1 cellular context compared by ENCODE assay signal in the genomic region with DNA sequence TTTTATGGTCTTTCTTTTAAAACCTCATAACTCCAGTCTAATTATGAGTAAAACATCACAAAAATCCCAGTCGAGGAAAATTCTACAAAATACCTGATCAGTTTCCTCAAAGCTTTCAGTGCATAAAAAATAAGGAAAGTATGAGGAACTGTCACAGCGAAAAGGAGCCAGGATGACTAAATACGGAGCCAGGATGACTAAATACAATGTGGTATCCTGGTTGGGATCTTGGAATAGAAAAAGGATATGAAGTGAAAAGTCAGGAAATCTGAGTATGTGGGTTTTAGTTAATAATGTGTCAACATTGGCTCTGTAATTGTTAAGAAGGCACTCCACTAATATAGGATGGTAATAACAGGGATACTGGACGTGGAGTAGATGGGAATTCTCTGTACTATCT.
TF ChIP-seq lines count a peak whose summit lies in the region.

No MANE protein-coding gene starts in this region.

TF ChIP-seq in IMR-90, 13 proteins besides CTCF, POLR2A, EP300 and RAD21:
- no peak for TF ChIP-seq CHD1 (IDR thresholded peaks at IDR 0.05; ENCODE audit: low read depth, low read length)
- TF ChIP-seq, protein P1, sequence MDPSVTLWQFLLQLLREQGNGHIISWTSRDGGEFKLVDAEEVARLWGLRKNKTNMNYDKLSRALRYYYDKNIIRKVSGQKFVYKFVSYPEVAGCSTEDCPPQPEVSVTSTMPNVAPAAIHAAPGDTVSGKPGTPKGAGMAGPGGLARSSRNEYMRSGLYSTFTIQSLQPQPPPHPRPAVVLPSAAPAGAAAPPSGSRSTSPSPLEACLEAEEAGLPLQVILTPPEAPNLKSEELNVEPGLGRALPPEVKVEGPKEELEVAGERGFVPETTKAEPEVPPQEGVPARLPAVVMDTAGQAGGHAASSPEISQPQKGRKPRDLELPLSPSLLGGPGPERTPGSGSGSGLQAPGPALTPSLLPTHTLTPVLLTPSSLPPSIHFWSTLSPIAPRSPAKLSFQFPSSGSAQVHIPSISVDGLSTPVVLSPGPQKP (IDR thresholded peaks at IDR 0.05; ENCODE audit: borderline replicate concordance, low read depth, low read length) = no peak
- no peak for TF ChIP-seq BHLHE40 (IDR thresholded peaks at IDR 0.05; ENCODE audit: low read depth, low read length)
